Comparison of ENCODE assay signal across 1 cellular context in the genomic region with DNA sequence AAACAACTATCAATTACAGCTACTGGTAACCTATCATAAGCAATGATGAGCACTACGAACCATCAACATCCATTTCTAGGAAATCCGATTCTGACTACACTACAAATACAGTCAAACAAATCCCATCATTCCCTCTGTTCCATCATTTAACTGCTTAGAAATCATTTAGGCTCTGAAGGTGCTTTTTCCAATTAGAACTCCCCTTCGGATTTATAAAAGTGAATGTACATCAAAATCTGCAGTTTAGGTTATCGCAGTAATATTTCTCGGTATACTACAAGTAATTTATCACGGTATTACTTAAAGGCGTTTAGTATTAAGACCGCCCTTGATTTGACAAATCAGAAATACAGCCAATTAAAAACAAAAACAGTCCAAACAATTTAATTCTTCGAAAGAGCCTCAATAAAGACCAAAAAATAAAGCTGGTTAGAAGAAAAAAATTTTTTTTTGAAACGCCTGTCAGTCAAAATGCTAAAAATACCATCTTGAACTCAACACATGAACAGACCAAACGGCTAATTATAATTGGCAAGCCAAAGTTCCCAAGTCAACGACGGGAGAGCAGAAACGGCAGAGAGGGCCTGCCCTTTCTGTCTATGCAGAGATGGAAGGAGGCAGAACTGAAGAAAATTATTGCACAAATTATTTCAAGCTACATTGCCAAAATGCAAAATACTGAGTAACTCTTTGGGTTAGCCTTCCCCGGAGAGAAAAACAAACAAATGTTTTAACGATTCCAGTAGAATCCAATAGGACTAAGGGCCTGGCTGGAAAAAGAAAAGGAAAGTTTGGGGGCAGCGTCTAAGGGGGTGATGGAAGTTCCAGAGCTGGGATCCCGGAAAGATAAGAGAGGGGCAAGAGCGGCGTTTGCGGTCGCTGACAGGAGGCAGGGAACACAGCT.
TF ChIP-seq lines count a peak whose summit lies in the region.

No MANE protein-coding gene starts in this region.

TF ChIP-seq in HCT116, 20 proteins besides CTCF, POLR2A, EP300 and RAD21 (continued from another document):
- no peak for TF ChIP-seq CEBPB (IDR thresholded peaks at IDR 0.05; ENCODE audit: low read depth)
- TF ChIP-seq EGR1 (IDR thresholded peaks at IDR 0.05; ENCODE audit: low read depth), result no peak
